ENCODE assay signal across 1 cellular context in genomic region chr11:59668950-59669610, GRCh38.
A peak's percentile ranks its signal among the peaks of the same experiment; 100 is the strongest.
TF ChIP-seq lines count a peak whose summit lies in the region.

TSS of gene PATL1 (minus strand) at chr11:59669037. CDS start at chr11:59668895, 142 bp downstream.

TF ChIP-seq in K562, 482 proteins besides CTCF, POLR2A, EP300 and RAD21 (continued from another document and continues in another):
- 0 out of 4 replicates have a peak, but pooled peaks of 1 of the 2 experiments have one; percentile 19 for TF ChIP-seq ZNF318 (IDR thresholded peaks at IDR 0.05; ENCODE audit: borderline replicate concordance in 1 of 2, low read depth in 1 of 2)
- no peak for TF ChIP-seq ZBTB26 (CRISPR knock-in tag; IDR thresholded peaks at IDR 0.05)
- TF ChIP-seq RCOR1 (IDR thresholded peaks at IDR 0.05; ENCODE audit: borderline replicate concordance in 1 of 2, low read depth in 2 of 2, low read length in 2 of 2), result peak; percentile 62 to 92; a peak in 3 of 4 replicates
- TF ChIP-seq UBTF (IDR thresholded peaks at IDR 0.05; ENCODE audit: borderline replicate concordance in 1 of 2, low read depth in 2 of 2, low read length in 2 of 2), result no peak
- TF ChIP-seq FOXK2 (conservative IDR thresholded peaks at IDR 0.05 in 1 of 2, IDR thresholded peaks at IDR 0.05 in 1 of 2; ENCODE audit: low read depth in 2 of 2), result peak in 1 of 2 experiments; percentile 53; a peak in 3 of 4 replicates
- TF ChIP-seq KDM1A (IDR thresholded peaks at IDR 0.05), result peak; percentile 95
- TF ChIP-seq NUFIP1 (IDR thresholded peaks at IDR 0.05; ENCODE audit: partially characterized antibody), result no peak
- no peak for TF ChIP-seq NCOA6 (IDR thresholded peaks at IDR 0.05)
- no peak for TF ChIP-seq SMARCB1 (IDR thresholded peaks at IDR 0.05; ENCODE audit: insufficient read length, low read depth)
- TF ChIP-seq L3MBTL2 (IDR thresholded peaks at IDR 0.05), result peak; percentile 98; the same call in 1 of the 2 replicates
- TF ChIP-seq NKRF (IDR thresholded peaks at IDR 0.05; ENCODE audit: borderline replicate concordance), result peak; percentile 63; the same call in 1 of the 2 replicates
- no peak for TF ChIP-seq CHD2 (IDR thresholded peaks at IDR 0.05; ENCODE audit: low read depth, low read length)
- peak; percentile 59 for TF ChIP-seq POLR2B (IDR thresholded peaks at IDR 0.05; ENCODE audit: low read depth, partially characterized antibody)
- no peak for TF ChIP-seq ATF2 (CRISPR knock-in tag; IDR thresholded peaks at IDR 0.05)
- no peak for TF ChIP-seq ZBTB43 (CRISPR knock-in tag; IDR thresholded peaks at IDR 0.05)
- TF ChIP-seq ZNF551 (CRISPR knock-in tag; IDR thresholded peaks at IDR 0.05), result no peak
- peak; percentile 80 for TF ChIP-seq ZNF589 (CRISPR knock-in tag; IDR thresholded peaks at IDR 0.05; ENCODE audit: low read depth)
- peak; percentile 67; the same call in 1 of the 2 replicates for TF ChIP-seq SMAD4 (CRISPR knock-in tag; conservative IDR thresholded peaks at IDR 0.05)
- 0 out of 2 replicates have a peak, but pooled peaks have one; percentile 25 for TF ChIP-seq ZEB2 (IDR thresholded peaks at IDR 0.05)
- TF ChIP-seq ETV1 (tag; conservative IDR thresholded peaks at IDR 0.05; ENCODE audit: low read depth), result peak; percentile 42; the same call in 1 of the 2 replicates
- TF ChIP-seq ETV5 (CRISPR knock-in tag; IDR thresholded peaks at IDR 0.05; ENCODE audit: low read depth), result peak; percentile 81
- peak; percentile 61; the same call in 1 of the 2 replicates for TF ChIP-seq XRCC5 (IDR thresholded peaks at IDR 0.05; ENCODE audit: low read depth, low read length)
- TF ChIP-seq ZNF174 (CRISPR knock-in tag; IDR thresholded peaks at IDR 0.05), result no peak
- no peak for TF ChIP-seq PPARD (CRISPR knock-in tag; IDR thresholded peaks at IDR 0.05)
- TF ChIP-seq SOX6 (IDR thresholded peaks at IDR 0.05), result 0 out of 2 replicates have a peak, but pooled peaks have one; percentile 57
- peak in 1 of 2 experiments; percentile 87; a peak in 2 of 3 replicates for TF ChIP-seq CBX3 (IDR thresholded peaks at IDR 0.05; ENCODE audit: borderline replicate concordance in 1 of 2, low read length in 2 of 2)
- TF ChIP-seq HDAC2 (IDR thresholded peaks at IDR 0.05), result 0 out of 2 replicates have a peak, but pooled peaks have one; percentile 92
- TF ChIP-seq ARNT (IDR thresholded peaks at IDR 0.05), result peak in 1 of 2 experiments; percentile 61; a peak in 1 of 4 replicates
- 0 out of 2 replicates have a peak, but pooled peaks have one; percentile 28 for TF ChIP-seq ZBTB9 (CRISPR knock-in tag; IDR thresholded peaks at IDR 0.05)
- peak in 1 of 2 experiments; percentile 42; a peak in 3 of 4 replicates for TF ChIP-seq MAZ (CRISPR knock-in tag; conservative IDR thresholded peaks at IDR 0.05 in 1 of 2, IDR thresholded peaks at IDR 0.05 in 1 of 2)
- TF ChIP-seq ZNF224 (CRISPR knock-in tag; IDR thresholded peaks at IDR 0.05), result no peak
- 0 out of 2 replicates have a peak, but pooled peaks have one; percentile 73 for TF ChIP-seq NR1H2 (CRISPR knock-in tag; IDR thresholded peaks at IDR 0.05)
- TF ChIP-seq ESRRA (IDR thresholded peaks at IDR 0.05; ENCODE audit: borderline replicate concordance, low read depth), result peak; percentile 40; the same call in 1 of the 2 replicates
- no peak for TF ChIP-seq ZNF76 (CRISPR knock-in tag; IDR thresholded peaks at IDR 0.05; ENCODE audit: borderline replicate concordance)
- no peak for TF ChIP-seq BDP1 (IDR thresholded peaks at IDR 0.05; ENCODE audit: insufficient read depth, insufficient read length)
- TF ChIP-seq MXI1 (IDR thresholded peaks at IDR 0.05; ENCODE audit: low read depth, low read length), result peak; percentile 99
- peak; percentile 99 for TF ChIP-seq ZNF384 (IDR thresholded peaks at IDR 0.05; ENCODE audit: low read depth, low read length)
- TF ChIP-seq ZNF717 (CRISPR knock-in tag; IDR thresholded peaks at IDR 0.05), result no peak
- peak; percentile 95 for TF ChIP-seq PKNOX1 (IDR thresholded peaks at IDR 0.05)
- 0 out of 2 replicates have a peak, but pooled peaks have one; percentile 37 for TF ChIP-seq SMARCE1 (IDR thresholded peaks at IDR 0.05)
- peak; percentile 36; the same call in 1 of the 2 replicates for TF ChIP-seq MYC (IDR thresholded peaks at IDR 0.05; ENCODE audit: low read depth, low read length)
- TF ChIP-seq MYC (CRISPR knock-in tag; IDR thresholded peaks at IDR 0.05; ENCODE audit: borderline replicate concordance, low read depth), result 0 out of 2 replicates have a peak, but pooled peaks have one; percentile 22
- TF ChIP-seq GTF2E2 (tag; IDR thresholded peaks at IDR 0.05), result peak; percentile 67
- TF ChIP-seq BACH1 (tag; IDR thresholded peaks at IDR 0.05), result peak; percentile 67; the same call in 1 of the 2 replicates
